In the genomic region with DNA sequence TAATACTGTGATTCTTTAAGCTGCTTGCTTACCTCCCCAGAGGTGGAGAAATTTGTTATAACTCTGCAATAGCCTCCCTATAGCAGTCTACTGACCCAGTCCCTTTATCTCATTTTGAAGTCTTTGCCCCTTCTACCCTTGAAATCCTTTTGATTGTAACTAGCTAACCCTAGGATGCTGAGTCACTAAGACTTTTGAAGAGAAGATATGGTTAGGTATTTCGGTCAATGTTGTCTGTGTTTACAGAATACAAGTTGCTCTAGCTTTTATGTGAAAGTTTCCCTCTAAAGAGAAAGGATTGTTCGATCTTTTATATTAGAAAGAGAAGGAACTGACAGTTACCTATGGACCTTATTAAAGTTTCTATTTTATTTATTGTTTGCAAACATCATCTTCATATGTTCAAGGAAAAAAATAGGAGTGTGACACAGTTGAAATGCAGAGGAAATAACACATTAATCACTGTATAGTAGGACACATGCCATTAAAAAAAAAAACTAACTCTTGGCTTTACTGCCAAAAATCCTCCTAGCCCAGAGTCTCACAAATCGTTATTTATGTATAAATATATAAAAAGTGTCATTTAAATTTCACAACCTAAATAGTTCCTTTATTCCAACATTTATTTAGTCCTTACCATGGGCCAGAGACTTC, we compare ENCODE assay signal across 20 cellular contexts. TPM values are rescaled to one million over a fixed set of nuclear protein-coding genes. Genes with fewer than 3 reads are reported as not detected.
DNase-seq lines count a peak whose midpoint lies in the region; ATAC-seq, FAIRE-seq and TF ChIP-seq lines count a peak whose summit lies in the region.
"Had no signal": no experiment of that assay in that cellular context is flagged by ENCODE, and none has a peak within 500 bp of the region (broad histone marks: within the 10 kb centered on the region; RNA-seq: fewer than 3 reads in every experiment).

No MANE protein-coding gene starts in this region.

- H3K4me2 ChIP-seq in GM23248 (ENCODE audit: unreplicated experiment): no peak overlapping the region
- peak overlapping the region; percentile 7 for H3K4me2 ChIP-seq in keratinocyte (ENCODE audit: control insufficient read depth, extremely low read depth, insufficient read depth, low read depth, low read length)

- peak overlapping the region in 2 of 3 donors; percentile 1 to 17 for H3K27ac Mint-ChIP-seq in CD4-positive, CD25-positive, alpha-beta regulatory T cell
- H3K27ac Mint-ChIP-seq in stimulated activated naive CD8-positive, alpha-beta T cell treated with anti-CD3 and anti-CD28 coated beads, Interleukin-15, amount 100 ng/mL, for 72 hours: no peak overlapping the region
- H3K27ac Mint-ChIP-seq: activated naive CD8-positive, alpha-beta T cell treated with anti-CD3 and anti-CD28 coated beads for 36 hours had no signal

- dilution Hi-C loops in keratinocyte (cut with MboI; ENCODE audit: extremely low pct_ligation_motif_present, low sequenced_read_pairs): no loop called here

- peaks cover 16% of the 10 kb centered on the region for H3K36me3 Mint-ChIP-seq in CD4-positive, CD25-positive, alpha-beta regulatory T cell

- H3K27ac ChIP-seq in CD4-positive, CD25-positive, alpha-beta regulatory T cell (ENCODE audit: insufficient read depth, low read length, poor library complexity, severe bottlenecking): no peak overlapping the region
- H3K27ac ChIP-seq in GM23248 (no peak overlapping the region), VCaP (peak overlapping the region; percentile 96), keratinocyte (ENCODE audit: control insufficient read depth, insufficient read depth, low read length) (no peak overlapping the region), vagina (no peak overlapping the region)
- H3K27ac ChIP-seq: HL-60, SK-N-MC, spleen had no signal

- TF ChIP-seq CTCF in VCaP (conservative IDR thresholded peaks at IDR 0.05) (no peak), keratinocyte (optimal IDR thresholded peaks at IDR 0.05 in 1 of 3, IDR thresholded peaks at IDR 0.05 in 1 of 3, conservative IDR thresholded peaks at IDR 0.05 in 1 of 3; ENCODE audit: extremely low read depth in 1 of 3, insufficient read depth in 2 of 3, low read length in 3 of 3) (no peak), vagina (IDR thresholded peaks at IDR 0.05) (no peak), mucosa of descending colon (IDR thresholded peaks at IDR 0.05) (no peak)

- peaks cover 25 to 49% (median 38%) of the 10 kb centered on the region in 4 donors for H3K4me1 Mint-ChIP-seq in CD4-positive, CD25-positive, alpha-beta regulatory T cell
- H3K4me1 Mint-ChIP-seq in stimulated activated naive CD8-positive, alpha-beta T cell treated with anti-CD3 and anti-CD28 coated beads, Interleukin-15, amount 100 ng/mL, for 72 hours: peaks cover 35% of the 10 kb centered on the region

- H3K9ac ChIP-seq in GM23248 (no peak overlapping the region), keratinocyte (ENCODE audit: control insufficient read depth, extremely low read depth, insufficient read depth, low read length) (no peak overlapping the region)

- H3K4me3 ChIP-seq in CD4-positive, CD25-positive, alpha-beta regulatory T cell (ENCODE audit: low read depth, low read length): no peak overlapping the region
- H3K4me3 ChIP-seq in GM23248: no peak overlapping the region
- no peak overlapping the region for H3K4me3 ChIP-seq in keratinocyte (ENCODE audit: control insufficient read depth in 2 of 3, extremely low read depth in 1 of 3, insufficient read depth in 2 of 3, low read depth in 1 of 3, low read length in 3 of 3)
- no peak overlapping the region for H3K4me3 ChIP-seq in vagina
- H3K4me3 ChIP-seq in mucosa of descending colon: no peak overlapping the region
- H3K4me3 ChIP-seq: SK-N-MC, spleen, stomach had no signal

- H2AFZ ChIP-seq in GM23248: no peak overlapping the region
- no peak overlapping the region for H2AFZ ChIP-seq in keratinocyte (ENCODE audit: control insufficient read depth, low read length)

- H3K4me1 ChIP-seq in CD4-positive, CD25-positive, alpha-beta regulatory T cell (ENCODE audit: control insufficient read depth, insufficient read depth, low read length, poor library complexity, severe bottlenecking): peaks cover 17% of the 10 kb centered on the region
- peaks cover 28% of the 10 kb centered on the region for H3K4me1 ChIP-seq in GM23248 (ENCODE audit: insufficient read depth)
- peaks cover 19% of the 10 kb centered on the region for H3K4me1 ChIP-seq in keratinocyte (ENCODE audit: control insufficient read depth, extremely low read depth, insufficient read depth, low read length)
- peaks cover 25% of the 10 kb centered on the region for H3K4me1 ChIP-seq in vagina
- H3K4me1 ChIP-seq in mucosa of descending colon (ENCODE audit: low read depth): peaks cover 5% of the 10 kb centered on the region

- peaks cover 7% of the 10 kb centered on the region for H3K27me3 Mint-ChIP-seq in CD4-positive, CD25-positive, alpha-beta regulatory T cell
- no peaks in the 10 kb centered on the region for H3K27me3 Mint-ChIP-seq in stimulated activated naive CD8-positive, alpha-beta T cell treated with anti-CD3 and anti-CD28 coated beads, Interleukin-15, amount 100 ng/mL, for 72 hours

- FAIRE-seq in keratinocyte (lab: Jason Lieb, UNC): no peak
- FAIRE-seq: endometrium had no signal

- in situ Hi-C loops in GM23248 (cut with MboI): no loop called here

- peaks cover 3% of the 10 kb centered on the region for H3K9me1 ChIP-seq in keratinocyte (ENCODE audit: control insufficient read depth, extremely low read depth, insufficient read depth, low read length)

- no peaks in the 10 kb centered on the region for H3K9me3 ChIP-seq in CD4-positive, CD25-positive, alpha-beta regulatory T cell (ENCODE audit: control insufficient read depth in 2 of 2, low read length in 2 of 2)
- H3K9me3 ChIP-seq in GM23248 (ENCODE audit: low read depth) (no peaks in the 10 kb centered on the region), keratinocyte (ENCODE audit: control insufficient read depth, low read depth, low read length) (no peaks in the 10 kb centered on the region), vagina (no peaks in the 10 kb centered on the region), mucosa of descending colon (no peaks in the 10 kb centered on the region)
- H3K9me3 ChIP-seq: spleen, stomach had no signal

- peaks cover 0 to 4% (median 0%) of the 10 kb centered on the region in 7 donors for H3K9me3 Mint-ChIP-seq in CD4-positive, CD25-positive, alpha-beta regulatory T cell
- H3K9me3 Mint-ChIP-seq in stimulated activated naive CD8-positive, alpha-beta T cell treated with anti-CD3 and anti-CD28 coated beads, Interleukin-15, amount 100 ng/mL, for 72 hours: no peaks in the 10 kb centered on the region

- no peak for TF ChIP-seq POLR2A in vagina (IDR thresholded peaks at IDR 0.05)

- peaks cover 45% of the 10 kb centered on the region for H3F3A ChIP-seq in GM23248 (ENCODE audit: insufficient read depth)

- no peaks in the 10 kb centered on the region for H3K27me3 ChIP-seq in CD4-positive, CD25-positive, alpha-beta regulatory T cell (ENCODE audit: control insufficient read depth, insufficient read depth, low read length)
- H3K27me3 ChIP-seq in GM23248 (replicated peaks; ENCODE audit: insufficient read depth) (no peaks in the 10 kb centered on the region), keratinocyte (ENCODE audit: control insufficient read depth, extremely low read depth, insufficient read depth, low read length) (no peaks in the 10 kb centered on the region), vagina (no peaks in the 10 kb centered on the region)
- H3K27me3 ChIP-seq: spleen, stomach had no signal

- intact Hi-C loops in vagina (cut with DNase I): no loop called here
- intact Hi-C loops in mucosa of descending colon (cut with DNase I, micrococcal nuclease): no loop called here

- no peak for ATAC-seq in CD4-positive, CD25-positive, alpha-beta regulatory T cell (ENCODE audit: low read depth in 2 of 2)
- ATAC-seq in stimulated activated naive CD8-positive, alpha-beta T cell treated with anti-CD3 and anti-CD28 coated beads, Interleukin-15, amount 100 ng/mL, for 72 hours: no peak
- no peak for ATAC-seq in mucosa of descending colon

- H3K36me3 ChIP-seq in CD4-positive, CD25-positive, alpha-beta regulatory T cell (ENCODE audit: control insufficient read depth, insufficient read depth, low read length): peaks cover 21% of the 10 kb centered on the region
- H3K36me3 ChIP-seq in GM23248 (ENCODE audit: low read depth) (peaks cover 14% of the 10 kb centered on the region; the same call in 1 of the 2 replicates), keratinocyte (ENCODE audit: control insufficient read depth in 2 of 2, extremely low read depth in 1 of 2, insufficient read depth in 2 of 2, low read length in 2 of 2) (peaks cover 2 to 21% of the 10 kb centered on the region in 2 experiments), vagina (peaks cover 0 to 6% of the 10 kb centered on the region in 2 donors), mucosa of descending colon (ENCODE audit: low read depth) (no peaks in the 10 kb centered on the region)

- DNase-seq in CD4-positive, CD25-positive, alpha-beta regulatory T cell: no peak
- peak; percentile 12 for DNase-seq in GM23248
- DNase-seq in keratinocyte (ENCODE audit: low read depth, low spot score): no peak
- no peak for DNase-seq in foreskin melanocyte
- no peak for DNase-seq in stimulated activated naive CD8-positive, alpha-beta T cell treated with anti-CD3 and anti-CD28 coated beads, Interleukin-15, amount 100 ng/mL, for 72 hours
- DNase-seq in vagina (ENCODE audit: extremely low spot score in 2 of 2): no peak
- no peak for DNase-seq in mucosa of descending colon
- DNase-seq: activated CD4-positive, CD25-positive, alpha-beta regulatory T cell; activated naive CD8-positive, alpha-beta T cell treated with anti-CD3 and anti-CD28 coated beads for 36 hours; GDM1; NCI-H446 treated with DMSO at 0.1 percent for 48 hours; posterior cingulate gyrus; spleen; stomach had no signal

- 62 to 65% methylated on average over 3 of the region's 3 CpGs for WGBS in GM23248 (ENCODE audit: low coverage in 1 of 2, low lambda C conversion rate in 2 of 2, missing lambda C conversion rate in 2 of 2), 2 experiments

- H3K79me2 ChIP-seq in GM23248 (ENCODE audit: insufficient read depth) (peaks cover 63% of the 10 kb centered on the region), keratinocyte (ENCODE audit: control insufficient read depth, insufficient read depth, low read length) (peaks cover 31% of the 10 kb centered on the region)

- peaks cover 4% of the 10 kb centered on the region; the same call in 1 of the 2 replicates for H4K20me1 ChIP-seq in GM23248 (ENCODE audit: insufficient read depth)
- H4K20me1 ChIP-seq in keratinocyte (ENCODE audit: control insufficient read depth, extremely low read depth, insufficient read depth, low read length): no peaks in the 10 kb centered on the region

- no peaks in the 10 kb centered on the region for H3K9me2 ChIP-seq in GM23248 (ENCODE audit: insufficient read depth)

- peak overlapping the region in 2 of 4 donors; percentile 56 to 97 for H3K4me3 Mint-ChIP-seq in CD4-positive, CD25-positive, alpha-beta regulatory T cell
- peak overlapping the region in 1 of 2 donors; percentile 23 for H3K4me3 Mint-ChIP-seq in stimulated activated naive CD8-positive, alpha-beta T cell treated with anti-CD3 and anti-CD28 coated beads, Interleukin-15, amount 100 ng/mL, for 72 hours
- H3K4me3 Mint-ChIP-seq: activated naive CD8-positive, alpha-beta T cell treated with anti-CD3 and anti-CD28 coated beads for 36 hours had no signal

RNA-seq across cellular contexts. Expression of a gene that starts 3.1 kb away (rescaled TPM):
- 3.1 TPM for total RNA-seq in CD4-positive, CD25-positive, alpha-beta regulatory T cell
- polyA plus RNA-seq in CD4-positive, CD25-positive, alpha-beta regulatory T cell: 10 to 100 TPM in 3 of 4 donors, 1 to 10 TPM in 1; 6.7 to 13.3 (median 11.8) TPM
- total RNA-seq in GM23248 (2014; rRNA removed; shearing (Covaris generic)): 4.6 and 6.2 TPM in 2 replicates
- polyA plus RNA-seq in GM23248 (2016; fragmentation: Nextera tagmentation; extraction: Ambion mirVana) (11.7 and 13.0 TPM in 2 replicates), keratinocyte (2.9 to 7.2 TPM (median 4.7 TPM) in 3 replicates)
- polyA plus RNA-seq in keratinocyte (2011; ENCODE audit: low read depth): 0.80 TPM
- polyA plus RNA-seq in keratinocyte (2011; cell fraction: cytosol; rRNA removed): 2.5 and 4.0 TPM in 2 replicates
- polyA plus RNA-seq in keratinocyte (2011; cell fraction: nucleus; rRNA removed): 1.9 and 3.0 TPM in 2 replicates
- 1.8 and 4.5 TPM in 2 replicates for polyA plus RNA-seq in keratinocyte (2012; ENCODE audit: low replicate concordance)
- polyA minus RNA-seq in keratinocyte: 0.49 to 4.8 TPM (median 0.82 TPM) in 3 replicates
- not detected for polyA minus RNA-seq in keratinocyte (2011; cell fraction: cytosol; rRNA and poly(A)+ RNA removed)
- 1.7 TPM in 1 of 2 replicates, not detected in the other for polyA minus RNA-seq in keratinocyte (2011; cell fraction: nucleus; rRNA and poly(A)+ RNA removed)
- total RNA-seq in vagina (3.7 TPM), mucosa of descending colon (1 to 10 TPM; 4.6 to 7.5 (median 7.1) TPM)

RNA-seq across cellular contexts. Expression of a gene that starts 12.4 kb away (rescaled TPM):
- 4.8 TPM for total RNA-seq in CD4-positive, CD25-positive, alpha-beta regulatory T cell
- polyA plus RNA-seq in CD4-positive, CD25-positive, alpha-beta regulatory T cell: 10 to 100 TPM; 11.0 to 15.1 (median 14.4) TPM
- 8.3 and 11.8 TPM in 2 replicates for total RNA-seq in GM23248 (2014; rRNA removed; shearing (Covaris generic))
- polyA plus RNA-seq in GM23248 (2016; fragmentation: Nextera tagmentation; extraction: Ambion mirVana): 8.4 and 10.7 TPM in 2 replicates
- 8.8 to 16.5 TPM (median 11.8 TPM) in 3 replicates for polyA plus RNA-seq in keratinocyte
- 49.4 TPM for polyA plus RNA-seq in keratinocyte (2011; ENCODE audit: low read depth)
- 9.4 and 16.1 TPM in 2 replicates for polyA plus RNA-seq in keratinocyte (2011; cell fraction: cytosol; rRNA removed)
- polyA plus RNA-seq in keratinocyte (2011; cell fraction: nucleus; rRNA removed): 11.5 and 15.8 TPM in 2 replicates
- 13.3 and 17.6 TPM in 2 replicates for polyA plus RNA-seq in keratinocyte (2012; ENCODE audit: low replicate concordance)
- 2.4 to 13.3 TPM (median 7.4 TPM) in 3 replicates for polyA minus RNA-seq in keratinocyte
- polyA minus RNA-seq in keratinocyte (2011; cell fraction: cytosol; rRNA and poly(A)+ RNA removed): 10.0 TPM
- 6.1 and 9.8 TPM in 2 replicates for polyA minus RNA-seq in keratinocyte (2011; cell fraction: nucleus; rRNA and poly(A)+ RNA removed)
- 8.1 TPM for total RNA-seq in vagina
- 10 to 100 TPM in 1 of 3 donors, 1 to 10 TPM in 2; 5.4 to 13.0 (median 7.6) TPM for total RNA-seq in mucosa of descending colon

RNA-seq across cellular contexts. Expression of a gene that starts 13.7 kb away (rescaled TPM):
- not detected for total RNA-seq in CD4-positive, CD25-positive, alpha-beta regulatory T cell
- polyA plus RNA-seq in CD4-positive, CD25-positive, alpha-beta regulatory T cell: not detected
- not detected in 2 replicates for total RNA-seq in GM23248 (2014; rRNA removed; shearing (Covaris generic))
- polyA plus RNA-seq in GM23248 (2016; fragmentation: Nextera tagmentation; extraction: Ambion mirVana) (not detected in 2 replicates), keratinocyte (0.04 to 0.12 TPM (median 0.05 TPM) in 3 replicates)
- polyA plus RNA-seq in keratinocyte (2011; ENCODE audit: low read depth): not detected
- polyA plus RNA-seq in keratinocyte (2011; cell fraction: cytosol; rRNA removed): not detected in 2 replicates
- polyA plus RNA-seq in keratinocyte (2011; cell fraction: nucleus; rRNA removed): not detected in 2 replicates
- not detected in 2 replicates for polyA plus RNA-seq in keratinocyte (2012; ENCODE audit: low replicate concordance)
- polyA minus RNA-seq in keratinocyte: not detected in 3 replicates
- polyA minus RNA-seq in keratinocyte (2011; cell fraction: cytosol; rRNA and poly(A)+ RNA removed): not detected
- not detected in 2 replicates for polyA minus RNA-seq in keratinocyte (2011; cell fraction: nucleus; rRNA and poly(A)+ RNA removed)
- total RNA-seq in vagina (not detected), mucosa of descending colon (under 1 TPM in 2 of 3 donors, not detected in 1; 0.05 to 0.54 TPM)

RNA-seq across cellular contexts. Expression of a gene that starts 55.3 kb away (rescaled TPM):
- total RNA-seq in CD4-positive, CD25-positive, alpha-beta regulatory T cell: not detected
- polyA plus RNA-seq in CD4-positive, CD25-positive, alpha-beta regulatory T cell: not detected
- total RNA-seq in GM23248 (2014; rRNA removed; shearing (Covaris generic)): not detected in 2 replicates
- polyA plus RNA-seq in GM23248 (2016; fragmentation: Nextera tagmentation; extraction: Ambion mirVana) (not detected in 2 replicates), keratinocyte (0.01 to 0.22 TPM (median 0.09 TPM) in 3 replicates)
- not detected for polyA plus RNA-seq in keratinocyte (2011; ENCODE audit: low read depth)
- polyA plus RNA-seq in keratinocyte (2011; cell fraction: cytosol; rRNA removed): 0.06 and 0.18 TPM in 2 replicates
- 0.09 and 0.42 TPM in 2 replicates for polyA plus RNA-seq in keratinocyte (2011; cell fraction: nucleus; rRNA removed)
- 1.5 TPM in 1 of 2 replicates, not detected in the other for polyA plus RNA-seq in keratinocyte (2012; ENCODE audit: low replicate concordance)
- polyA minus RNA-seq in keratinocyte: 0.30 TPM in 1 of 3 replicates, not detected in the others
- not detected for polyA minus RNA-seq in keratinocyte (2011; cell fraction: cytosol; rRNA and poly(A)+ RNA removed)
- polyA minus RNA-seq in keratinocyte (2011; cell fraction: nucleus; rRNA and poly(A)+ RNA removed): not detected in 2 replicates
- total RNA-seq in vagina (28.2 TPM), mucosa of descending colon (under 1 TPM in 1 of 3 donors, not detected in 2; 0.09 TPM)
- total RNA-seq: activated naive CD8-positive, alpha-beta T cell treated with anti-CD3 and anti-CD28 coated beads for 36 hours; kidney epithelial cell; mononuclear cell; stomach had no signal

RNA-seq across cellular contexts. Expression of a gene that starts 57.5 kb away (rescaled TPM):
- total RNA-seq in CD4-positive, CD25-positive, alpha-beta regulatory T cell: not detected
- not detected for polyA plus RNA-seq in CD4-positive, CD25-positive, alpha-beta regulatory T cell
- total RNA-seq in GM23248 (2014; rRNA removed; shearing (Covaris generic)): not detected in 2 replicates
- polyA plus RNA-seq in GM23248 (2016; fragmentation: Nextera tagmentation; extraction: Ambion mirVana) (not detected in 2 replicates), keratinocyte (not detected in 3 replicates)
- not detected for polyA plus RNA-seq in keratinocyte (2011; ENCODE audit: low read depth)
- polyA plus RNA-seq in keratinocyte (2011; cell fraction: cytosol; rRNA removed): not detected in 2 replicates
- polyA plus RNA-seq in keratinocyte (2011; cell fraction: nucleus; rRNA removed): not detected in 2 replicates
- polyA plus RNA-seq in keratinocyte (2012; ENCODE audit: low replicate concordance): not detected in 2 replicates
- not detected in 3 replicates for polyA minus RNA-seq in keratinocyte
- not detected for polyA minus RNA-seq in keratinocyte (2011; cell fraction: cytosol; rRNA and poly(A)+ RNA removed)
- not detected in 2 replicates for polyA minus RNA-seq in keratinocyte (2011; cell fraction: nucleus; rRNA and poly(A)+ RNA removed)
- total RNA-seq in vagina (not detected), mucosa of descending colon (not detected)
- total RNA-seq: activated naive CD8-positive, alpha-beta T cell treated with anti-CD3 and anti-CD28 coated beads for 36 hours; kidney epithelial cell; mononuclear cell; spleen; stomach had no signal
- polyA plus RNA-seq: spleen, stomach had no signal

Comparison
In these comparisons a context has a peak if more than half of its experiments do, and no peak if none do; other contexts are left out.
1. H3K27ac Mint-ChIP-seq: peak in CD4-positive, CD25-positive, alpha-beta regulatory T cell (2 of 3); none in stimulated activated naive CD8-positive, alpha-beta T cell treated with anti-CD3 and anti-CD28 coated beads, Interleukin-15, amount 100 ng/mL, for 72 hours (0 of 2).